In genomic region chr21:43372663-43373386, GRCh38 we compare ENCODE assay signal across 1 cellular context.
TF ChIP-seq lines count a peak whose summit lies in the region.

No MANE protein-coding gene starts in this region.

TF ChIP-seq in GM12878, 131 proteins besides CTCF, POLR2A, EP300 and RAD21 (continued from another document):
- TF ChIP-seq ZNF592 (IDR thresholded peaks at IDR 0.05) (no peak), RUNX3 (IDR thresholded peaks at IDR 0.05; ENCODE audit: low read length) (peak; percentile 57), RELB (IDR thresholded peaks at IDR 0.05; ENCODE audit: low read depth) (no peak), CBX5 (IDR thresholded peaks at IDR 0.05; ENCODE audit: low read depth) (no peak), SMC3 (IDR thresholded peaks at IDR 0.05; ENCODE audit: borderline replicate concordance, low read length) (no peak), MYB (IDR thresholded peaks at IDR 0.05; ENCODE audit: borderline replicate concordance, low read depth, low read length) (no peak), FOXK2 (IDR thresholded peaks at IDR 0.05) (no peak), BCLAF1 (IDR thresholded peaks at IDR 0.05) (no peak), NR2C2 (IDR thresholded peaks at IDR 0.05; ENCODE audit: borderline replicate concordance, control insufficient read depth, insufficient read length, low read depth) (no peak), MTA2 (IDR thresholded peaks at IDR 0.05; ENCODE audit: low read depth) (no peak), REST (IDR thresholded peaks at IDR 0.05; ENCODE audit: low read depth, low read length) (no peak), FOXM1 (IDR thresholded peaks at IDR 0.05; ENCODE audit: low read depth, low read length) (no peak), TCF7 (IDR thresholded peaks at IDR 0.05; ENCODE audit: borderline replicate concordance) (no peak), CBFB (IDR thresholded peaks at IDR 0.05; ENCODE audit: low read depth) (0 out of 2 replicates have a peak, but pooled peaks have one; percentile 42), USF2 (IDR thresholded peaks at IDR 0.05; ENCODE audit: borderline replicate concordance, low read depth, low read length) (no peak)
- TF ChIP-seq, protein P1, sequence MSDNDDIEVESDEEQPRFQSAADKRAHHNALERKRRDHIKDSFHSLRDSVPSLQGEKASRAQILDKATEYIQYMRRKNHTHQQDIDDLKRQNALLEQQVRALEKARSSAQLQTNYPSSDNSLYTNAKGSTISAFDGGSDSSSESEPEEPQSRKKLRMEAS (IDR thresholded peaks at IDR 0.05; ENCODE audit: low read depth, low read length), result no peak
- TF ChIP-seq, protein P2, sequence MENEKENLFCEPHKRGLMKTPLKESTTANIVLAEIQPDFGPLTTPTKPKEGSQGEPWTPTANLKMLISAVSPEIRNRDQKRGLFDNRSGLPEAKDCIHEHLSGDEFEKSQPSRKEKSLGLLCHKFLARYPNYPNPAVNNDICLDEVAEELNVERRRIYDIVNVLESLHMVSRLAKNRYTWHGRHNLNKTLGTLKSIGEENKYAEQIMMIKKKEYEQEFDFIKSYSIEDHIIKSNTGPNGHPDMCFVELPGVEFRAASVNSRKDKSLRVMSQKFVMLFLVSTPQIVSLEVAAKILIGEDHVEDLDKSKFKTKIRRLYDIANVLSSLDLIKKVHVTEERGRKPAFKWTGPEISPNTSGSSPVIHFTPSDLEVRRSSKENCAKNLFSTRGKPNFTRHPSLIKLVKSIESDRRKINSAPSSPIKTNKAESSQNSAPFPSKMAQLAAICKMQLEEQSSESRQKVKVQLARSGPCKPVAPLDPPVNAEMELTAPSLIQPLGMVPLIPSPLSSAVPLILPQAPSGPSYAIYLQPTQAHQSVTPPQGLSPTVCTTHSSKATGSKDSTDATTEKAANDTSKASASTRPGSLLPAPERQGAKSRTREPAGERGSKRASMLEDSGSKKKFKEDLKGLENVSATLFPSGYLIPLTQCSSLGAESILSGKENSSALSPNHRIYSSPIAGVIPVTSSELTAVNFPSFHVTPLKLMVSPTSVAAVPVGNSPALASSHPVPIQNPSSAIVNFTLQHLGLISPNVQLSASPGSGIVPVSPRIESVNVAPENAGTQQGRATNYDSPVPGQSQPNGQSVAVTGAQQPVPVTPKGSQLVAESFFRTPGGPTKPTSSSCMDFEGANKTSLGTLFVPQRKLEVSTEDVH (IDR thresholded peaks at IDR 0.05; ENCODE audit: low read depth, partially characterized antibody), result no peak
- TF ChIP-seq, protein P3, sequence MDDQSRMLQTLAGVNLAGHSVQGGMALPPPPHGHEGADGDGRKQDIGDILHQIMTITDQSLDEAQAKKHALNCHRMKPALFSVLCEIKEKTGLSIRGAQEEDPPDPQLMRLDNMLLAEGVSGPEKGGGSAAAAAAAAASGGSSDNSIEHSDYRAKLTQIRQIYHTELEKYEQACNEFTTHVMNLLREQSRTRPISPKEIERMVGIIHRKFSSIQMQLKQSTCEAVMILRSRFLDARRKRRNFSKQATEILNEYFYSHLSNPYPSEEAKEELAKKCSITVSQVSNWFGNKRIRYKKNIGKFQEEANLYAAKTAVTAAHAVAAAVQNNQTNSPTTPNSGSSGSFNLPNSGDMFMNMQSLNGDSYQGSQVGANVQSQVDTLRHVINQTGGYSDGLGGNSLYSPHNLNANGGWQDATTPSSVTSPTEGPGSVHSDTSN (IDR thresholded peaks at IDR 0.05; ENCODE audit: insufficient replicate concordance, low read depth, low read length), result no peak
